In genomic region chr4:36348403-36348938, GRCh38 we compare ENCODE assay signal across 8 cellular contexts.
DNase-seq lines count a peak whose midpoint lies in the region; ATAC-seq and TF ChIP-seq lines count a peak whose summit lies in the region.

No MANE protein-coding gene starts in this region.

- H3K4me3 ChIP-seq in GM12864 (ENCODE audit: low read depth, low read length), result no peak overlapping the region
- no peak overlapping the region for H3K4me3 ChIP-seq in effector memory CD4-positive, alpha-beta T cell (ENCODE audit: insufficient read depth, low read depth, low read length, poor library complexity, severe bottlenecking)
- H3K4me3 ChIP-seq in right atrium auricular region, result no peak overlapping the region

- peaks cover 3 to 31% of the 10 kb centered on the region in 2 donors for H3K4me1 Mint-ChIP-seq in immature natural killer cell
- H3K4me1 Mint-ChIP-seq in endothelial cell (ENCODE audit: unreplicated experiment), result peaks cover 11% of the 10 kb centered on the region

- H3K27ac ChIP-seq in effector memory CD4-positive, alpha-beta T cell (ENCODE audit: insufficient read depth, low read length, poor library complexity, severe bottlenecking), result no peak overlapping the region
- H3K27ac ChIP-seq in right atrium auricular region, result no peak overlapping the region

- ATAC-seq in GM19463 (IDR thresholded peaks at IDR 0.05; ENCODE audit: unreplicated experiment), result peak; percentile 94
- peak; percentile 97 for ATAC-seq in HG03432 (IDR thresholded peaks at IDR 0.05; ENCODE audit: unreplicated experiment)

- H3K4me3 Mint-ChIP-seq in immature natural killer cell (no peak overlapping the region), endothelial cell (ENCODE audit: unreplicated experiment) (no peak overlapping the region)

- no peaks in the 10 kb centered on the region for H3K4me1 ChIP-seq in effector memory CD4-positive, alpha-beta T cell (ENCODE audit: control insufficient read depth, insufficient read depth, low read length, poor library complexity, severe bottlenecking)
- H3K4me1 ChIP-seq in right atrium auricular region, result no peaks in the 10 kb centered on the region

- no peaks in the 10 kb centered on the region for H3K36me3 ChIP-seq in effector memory CD4-positive, alpha-beta T cell (ENCODE audit: control insufficient read depth, insufficient read depth, low read length)
- H3K36me3 ChIP-seq in right atrium auricular region, result no peaks in the 10 kb centered on the region

- H3K27me3 Mint-ChIP-seq in immature natural killer cell (ENCODE audit: low read depth in 3 of 3) (peaks cover 0 to 5% (median 2%) of the 10 kb centered on the region in 3 donors), endothelial cell (ENCODE audit: unreplicated experiment) (no peaks in the 10 kb centered on the region)

- H3K36me3 Mint-ChIP-seq in immature natural killer cell (peaks cover 3 to 7% (median 4%) of the 10 kb centered on the region in 3 donors), endothelial cell (ENCODE audit: low read depth, unreplicated experiment) (no peaks in the 10 kb centered on the region)

- H3K9me3 ChIP-seq in effector memory CD4-positive, alpha-beta T cell (ENCODE audit: control insufficient read depth, low read length), result no peaks in the 10 kb centered on the region
- no peaks in the 10 kb centered on the region for H3K9me3 ChIP-seq in right atrium auricular region

- H3K27me3 ChIP-seq in effector memory CD4-positive, alpha-beta T cell (replicated peaks; ENCODE audit: control insufficient read depth, insufficient read depth, low read length, poor library complexity, severe bottlenecking), result no peaks in the 10 kb centered on the region
- H3K27me3 ChIP-seq in right atrium auricular region, result no peaks in the 10 kb centered on the region

- H3K27ac Mint-ChIP-seq in immature natural killer cell (peak overlapping the region in 5 of 6 donors; percentile 28 to 74 (median 43)), endothelial cell (ENCODE audit: unreplicated experiment) (no peak overlapping the region)

- DNase-seq in GM12864 (ENCODE audit: low read depth) (peak; percentile 59), immature natural killer cell (no peak), right atrium auricular region (ENCODE audit: low spot score) (no peak), HuH-7.5 (ENCODE audit: low spot score) (no peak), endothelial cell (ENCODE audit: low spot score) (no peak)
- no peak for DNase-seq in effector memory CD4-positive, alpha-beta T cell

- TF ChIP-seq CTCF in GM12864 (IDR thresholded peaks at IDR 0.05; ENCODE audit: low read depth, low read length, missing control alignments) (no peak), right atrium auricular region (IDR thresholded peaks at IDR 0.05) (no peak), endothelial cell (IDR thresholded peaks at IDR 0.05; ENCODE audit: unreplicated experiment) (no peak)

- H3K9me3 Mint-ChIP-seq in immature natural killer cell, result no peaks in the 10 kb centered on the region
- no peaks in the 10 kb centered on the region for H3K9me3 Mint-ChIP-seq in endothelial cell (ENCODE audit: unreplicated experiment)
